In the genomic region with DNA sequence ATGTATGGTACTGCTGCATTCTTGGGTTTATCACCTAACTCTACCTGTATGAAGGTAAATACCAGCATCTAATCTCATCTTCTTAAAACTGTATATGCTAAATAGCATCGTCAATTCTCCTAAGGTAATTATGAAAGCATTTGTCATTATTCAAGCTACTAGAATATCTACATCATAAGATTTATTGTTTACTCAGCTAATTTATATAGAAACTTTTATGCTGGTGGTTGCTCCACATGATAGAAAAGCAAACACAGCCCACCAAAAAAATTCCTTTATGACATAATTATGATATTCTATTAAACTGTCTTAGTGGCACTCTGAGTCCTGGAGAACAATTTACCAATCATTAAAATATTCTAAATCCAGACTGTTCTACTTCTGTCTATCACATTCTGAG, we compare ENCODE assay signal across 33 cellular contexts.
"Had no signal": no experiment of that assay in that cellular context is flagged by ENCODE, and none has a peak within 500 bp of the region (broad histone marks: within the 10 kb centered on the region; RNA-seq: fewer than 3 reads in every experiment).

No MANE protein-coding gene starts in this region.

- H3K27ac ChIP-seq: neutrophil, pancreas, prostate gland, skin epidermis, spleen, suprapubic skin, testis, tibial artery, transverse colon, upper lobe of right lung, vagina had no signal

- H3K9me3 ChIP-seq: neutrophil, pancreas, prostate gland, suprapubic skin, testis, tibial artery, transverse colon, upper lobe of right lung, vagina had no signal

- H3K27me3 Mint-ChIP-seq: naive B cell; naive thymus-derived CD8-positive, alpha-beta T cell; natural killer cell treated with Interleukin-12 subunit alpha and Interleukin-12 subunit beta and Interleukin-15 and Interleukin-18, amount 100 ng/mL, for 72 hours; stimulated activated memory B cell treated with anti-CD40 and anti-IgM and Interleukin-4, amounts not matched to agents 10 μg/mL and 1 μg/mL and 100 μg/mL, for 72 hours; stimulated activated naive CD8-positive, alpha-beta T cell treated with anti-CD3 and anti-CD28 coated beads, Interleukin-15, amount 100 ng/mL, for 72 hours; type B pancreatic cell had no signal

- ATAC-seq: naive thymus-derived CD8-positive, alpha-beta T cell; natural killer cell treated with Interleukin-12 subunit alpha and Interleukin-12 subunit beta and Interleukin-15 and Interleukin-18, amount 100 ng/mL, for 72 hours; pancreas; right cardiac atrium; sciatic nerve; stimulated activated memory B cell treated with anti-CD40 and anti-IgM and Interleukin-4, amounts not matched to agents 10 μg/mL and 1 μg/mL and 100 μg/mL, for 72 hours; stimulated activated naive CD8-positive, alpha-beta T cell treated with anti-CD3 and anti-CD28 coated beads, Interleukin-15, amount 100 ng/mL, for 72 hours; stimulated activated naive CD8-positive, alpha-beta T cell treated with anti-CD3 and anti-CD28 coated beads, Interleukin-15, Interleukin-2, amounts not matched to agents 100 U/mL and 50 U/mL, for 24 hours; upper lobe of right lung had no signal

- H3K4me1 ChIP-seq: pancreas, prostate gland, spleen, suprapubic skin, testis, tibial artery, transverse colon, upper lobe of right lung, vagina had no signal

- H3K36me3 Mint-ChIP-seq: naive B cell; naive thymus-derived CD8-positive, alpha-beta T cell; natural killer cell treated with Interleukin-12 subunit alpha and Interleukin-12 subunit beta and Interleukin-15 and Interleukin-18, amount 100 ng/mL, for 72 hours; stimulated activated memory B cell treated with anti-CD40 and anti-IgM and Interleukin-4, amounts not matched to agents 10 μg/mL and 1 μg/mL and 100 μg/mL, for 72 hours; type B pancreatic cell had no signal

- FAIRE-seq: pancreas, urothelium cell line had no signal

- H3K4me2 ChIP-seq: smooth muscle cell had no signal

- H3K9me3 Mint-ChIP-seq: nephron progenitor cell; neural crest cell; stimulated activated memory B cell treated with anti-CD40 and anti-IgM and Interleukin-4, amounts not matched to agents 10 μg/mL and 1 μg/mL and 100 μg/mL, for 72 hours; type B pancreatic cell had no signal

- H3K4me3 ChIP-seq: pancreas, prostate gland, skin epidermis, smooth muscle cell, spleen, suprapubic skin, testis, tibial artery, transverse colon, upper lobe of right lung, vagina had no signal

- H3K27me3 ChIP-seq: neutrophil, pancreas, spleen, suprapubic skin, testis, tibial artery, transverse colon, upper lobe of right lung, vagina had no signal

- DNase-seq: naive B cell; naive thymus-derived CD8-positive, alpha-beta T cell; nephron progenitor cell; nucleus accumbens; pancreas; retina; right cardiac atrium; spleen; stimulated activated CD4-positive, alpha-beta T cell treated with anti-CD3 and anti-CD28 coated beads, Interleukin-12 subunit alpha, Interleukin-12 subunit beta, amount 100 ng/mL, for 4 hours; stimulated activated CD4-positive, alpha-beta T cell treated with anti-CD3 and anti-CD28 coated beads, Interleukin-1b, Interleukin-23, amount 100 ng/mL, for 48 hours; stimulated activated CD4-positive, alpha-beta T cell treated with anti-CD3 and anti-CD28 coated beads, Interleukin-4, amount 100 ng/mL, for 1 hour; stimulated activated CD4-positive, alpha-beta T cell treated with anti-CD3 and anti-CD28 coated beads, Interleukin-4, amount 100 ng/mL, for 4 hours; stimulated activated CD8-positive, alpha-beta memory T cell treated with anti-CD3 and anti-CD28 coated beads, Interleukin-4, amount 100 ng/mL, for 48 hours; stimulated activated naive CD4-positive, alpha-beta T cell; stimulated activated naive CD8-positive, alpha-beta T cell treated with anti-CD3 and anti-CD28 coated beads, Interleukin-15, amount 100 ng/mL, for 72 hours; stimulated activated naive CD8-positive, alpha-beta T cell treated with anti-CD3 and anti-CD28 coated beads, Interleukin-15, Interleukin-2, amounts not matched to agents 100 U/mL and 50 U/mL, for 24 hours; substantia nigra; testis; tibial artery; transverse colon; upper lobe of right lung had no signal

- H3K4me3 Mint-ChIP-seq: naive B cell; naive thymus-derived CD8-positive, alpha-beta T cell; natural killer cell treated with Interleukin-12 subunit alpha and Interleukin-12 subunit beta and Interleukin-15 and Interleukin-18, amount 100 ng/mL, for 72 hours; nephron progenitor cell; neural crest cell; stimulated activated memory B cell treated with anti-CD40 and anti-IgM and Interleukin-4, amounts not matched to agents 10 μg/mL and 1 μg/mL and 100 μg/mL, for 72 hours; stimulated activated naive CD8-positive, alpha-beta T cell treated with anti-CD3 and anti-CD28 coated beads, Interleukin-15, amount 100 ng/mL, for 72 hours; type B pancreatic cell had no signal

- H3K4me1 Mint-ChIP-seq: naive B cell; naive thymus-derived CD8-positive, alpha-beta T cell; nephron progenitor cell; neural crest cell; stimulated activated memory B cell treated with anti-CD40 and anti-IgM and Interleukin-4, amounts not matched to agents 10 μg/mL and 1 μg/mL and 100 μg/mL, for 72 hours; stimulated activated naive CD8-positive, alpha-beta T cell treated with anti-CD3 and anti-CD28 coated beads, Interleukin-15, amount 100 ng/mL, for 72 hours had no signal

- H3K36me3 ChIP-seq: neutrophil, pancreas, prostate gland, spleen, suprapubic skin, tibial artery, transverse colon, upper lobe of right lung, vagina had no signal

- H3K27ac Mint-ChIP-seq: naive thymus-derived CD8-positive, alpha-beta T cell; natural killer cell treated with Interleukin-12 subunit alpha and Interleukin-12 subunit beta and Interleukin-15 and Interleukin-18, amount 100 ng/mL, for 72 hours; nephron progenitor cell; stimulated activated memory B cell treated with anti-CD40 and anti-IgM and Interleukin-4, amounts not matched to agents 10 μg/mL and 1 μg/mL and 100 μg/mL, for 72 hours; stimulated activated naive CD8-positive, alpha-beta T cell treated with anti-CD3 and anti-CD28 coated beads, Interleukin-15, amount 100 ng/mL, for 72 hours; type B pancreatic cell had no signal
